ENCODE assay signal across 1 cellular context in the genomic region with DNA sequence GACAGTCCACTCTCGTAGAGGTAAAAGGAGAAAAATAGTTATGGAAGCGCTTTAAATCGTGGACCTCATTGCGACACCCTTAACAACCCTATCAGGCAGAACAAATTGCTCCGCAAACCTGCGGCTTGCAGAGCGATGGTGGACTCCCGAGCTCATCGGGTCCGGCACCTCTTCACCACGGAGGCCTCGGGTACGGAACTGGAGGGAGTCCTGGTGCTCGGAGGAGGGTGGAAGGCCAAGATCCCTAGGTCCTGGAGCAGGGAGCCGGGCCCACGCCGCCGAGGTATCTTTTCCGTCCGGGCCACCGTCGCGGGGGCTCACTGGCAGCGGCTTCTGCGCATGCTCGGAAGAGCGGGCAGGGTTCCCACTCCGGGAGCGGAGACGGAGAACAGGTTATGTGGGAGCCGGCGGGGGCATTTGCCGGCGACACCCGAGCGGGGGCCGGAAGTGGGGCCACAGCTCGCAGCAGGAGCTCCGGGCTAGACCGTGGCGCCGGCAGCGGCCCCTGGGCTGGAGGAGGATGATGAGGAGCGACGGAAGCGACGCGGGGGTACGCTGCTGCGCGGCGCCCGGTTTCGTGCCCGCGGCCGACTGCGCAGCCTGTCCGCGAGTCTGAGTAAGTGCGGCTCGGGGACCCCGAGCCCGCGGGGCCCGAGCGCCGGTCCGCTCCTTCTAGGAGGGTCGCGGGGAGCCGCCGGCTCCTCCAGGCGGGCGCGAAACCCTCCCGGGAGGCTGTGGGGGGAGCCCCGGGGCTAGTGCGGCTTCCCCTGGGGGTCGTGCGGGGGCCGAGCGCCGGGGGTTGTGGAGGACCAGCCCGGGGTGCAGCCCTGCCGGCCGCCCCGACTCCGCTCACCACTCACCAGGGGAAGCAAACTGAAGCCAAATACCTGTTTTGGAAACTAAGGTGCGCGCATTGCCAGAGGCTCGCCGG.
A peak's percentile ranks its signal among the peaks of the same experiment; 100 is the strongest.
TF ChIP-seq lines count a peak whose summit lies in the region.

A gene (plus strand): TSS at position 349 of the 931 bp plus-strand sequence. CDS start 10,827 bp downstream, outside the sequence.

TF ChIP-seq in HepG2, 621 proteins besides CTCF, POLR2A, EP300 and RAD21 (continued from another document and continues in another):
- TF ChIP-seq, protein P1, sequence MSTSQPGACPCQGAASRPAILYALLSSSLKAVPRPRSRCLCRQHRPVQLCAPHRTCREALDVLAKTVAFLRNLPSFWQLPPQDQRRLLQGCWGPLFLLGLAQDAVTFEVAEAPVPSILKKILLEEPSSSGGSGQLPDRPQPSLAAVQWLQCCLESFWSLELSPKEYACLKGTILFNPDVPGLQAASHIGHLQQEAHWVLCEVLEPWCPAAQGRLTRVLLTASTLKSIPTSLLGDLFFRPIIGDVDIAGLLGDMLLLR (CRISPR knock-in tag; IDR thresholded peaks at IDR 0.05): no peak
- TF ChIP-seq PAWR (CRISPR knock-in tag; IDR thresholded peaks at IDR 0.05; ENCODE audit: borderline replicate concordance): no peak
- peak; percentile 76; the same call in 1 of the 2 replicates for TF ChIP-seq MYC (CRISPR knock-in tag; IDR thresholded peaks at IDR 0.05; ENCODE audit: borderline replicate concordance)
- no peak for TF ChIP-seq NFE2L1 (CRISPR knock-in tag; IDR thresholded peaks at IDR 0.05; ENCODE audit: borderline replicate concordance)
- TF ChIP-seq BORCS8-MEF2B (CRISPR knock-in tag; IDR thresholded peaks at IDR 0.05): peak; percentile 77; the same call in 1 of the 2 replicates
- peak; percentile 73; the same call in 1 of the 2 replicates for TF ChIP-seq MEIS2 (CRISPR knock-in tag; IDR thresholded peaks at IDR 0.05)
- TF ChIP-seq ZMAT3 (CRISPR knock-in tag; conservative IDR thresholded peaks at IDR 0.05): peak; percentile 65; the same call in 1 of the 2 replicates
- TF ChIP-seq ZNF7 (CRISPR knock-in tag; IDR thresholded peaks at IDR 0.05): no peak
- peak; percentile 58; the same call in 1 of the 2 replicates for TF ChIP-seq NAIF1 (CRISPR knock-in tag; IDR thresholded peaks at IDR 0.05; ENCODE audit: borderline replicate concordance)
- TF ChIP-seq, protein P2, sequence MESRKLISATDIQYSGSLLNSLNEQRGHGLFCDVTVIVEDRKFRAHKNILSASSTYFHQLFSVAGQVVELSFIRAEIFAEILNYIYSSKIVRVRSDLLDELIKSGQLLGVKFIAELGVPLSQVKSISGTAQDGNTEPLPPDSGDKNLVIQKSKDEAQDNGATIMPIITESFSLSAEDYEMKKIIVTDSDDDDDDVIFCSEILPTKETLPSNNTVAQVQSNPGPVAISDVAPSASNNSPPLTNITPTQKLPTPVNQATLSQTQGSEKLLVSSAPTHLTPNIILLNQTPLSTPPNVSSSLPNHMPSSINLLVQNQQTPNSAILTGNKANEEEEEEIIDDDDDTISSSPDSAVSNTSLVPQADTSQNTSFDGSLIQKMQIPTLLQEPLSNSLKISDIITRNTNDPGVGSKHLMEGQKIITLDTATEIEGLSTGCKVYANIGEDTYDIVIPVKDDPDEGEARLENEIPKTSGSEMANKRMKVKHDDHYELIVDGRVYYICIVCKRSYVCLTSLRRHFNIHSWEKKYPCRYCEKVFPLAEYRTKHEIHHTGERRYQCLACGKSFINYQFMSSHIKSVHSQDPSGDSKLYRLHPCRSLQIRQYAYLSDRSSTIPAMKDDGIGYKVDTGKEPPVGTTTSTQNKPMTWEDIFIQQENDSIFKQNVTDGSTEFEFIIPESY (CRISPR knock-in tag; IDR thresholded peaks at IDR 0.05): 0 out of 2 replicates have a peak, but pooled peaks have one; percentile 18
- TF ChIP-seq PHF8 (CRISPR knock-in tag; IDR thresholded peaks at IDR 0.05): peak; percentile 95
- TF ChIP-seq ZNF282 (IDR thresholded peaks at IDR 0.05; ENCODE audit: partially characterized antibody): no peak
- TF ChIP-seq SRSF1 (optimal IDR thresholded peaks at IDR 0.05; ENCODE audit: low read depth, low read length): no peak
- TF ChIP-seq ZNF274 (CRISPR knock-in tag; IDR thresholded peaks at IDR 0.05): no peak
- TF ChIP-seq FOXA1 (IDR thresholded peaks at IDR 0.05): no peak
- TF ChIP-seq FOXA1 (CRISPR knock-in tag; IDR thresholded peaks at IDR 0.05): no peak
- peak; percentile 40; the same call in 1 of the 2 replicates for TF ChIP-seq MIER3 (CRISPR knock-in tag; IDR thresholded peaks at IDR 0.05; ENCODE audit: borderline replicate concordance)
- peak; percentile 92 for TF ChIP-seq HES4 (CRISPR knock-in tag; IDR thresholded peaks at IDR 0.05; ENCODE audit: borderline replicate concordance)
- TF ChIP-seq NRL (CRISPR knock-in tag; IDR thresholded peaks at IDR 0.05; ENCODE audit: borderline replicate concordance): peak; percentile 49; the same call in 1 of the 2 replicates
- no peak for TF ChIP-seq MTF1 (CRISPR knock-in tag; IDR thresholded peaks at IDR 0.05)
- no peak for TF ChIP-seq SMARCE1 (IDR thresholded peaks at IDR 0.05; ENCODE audit: borderline replicate concordance)
- TF ChIP-seq, protein P3, sequence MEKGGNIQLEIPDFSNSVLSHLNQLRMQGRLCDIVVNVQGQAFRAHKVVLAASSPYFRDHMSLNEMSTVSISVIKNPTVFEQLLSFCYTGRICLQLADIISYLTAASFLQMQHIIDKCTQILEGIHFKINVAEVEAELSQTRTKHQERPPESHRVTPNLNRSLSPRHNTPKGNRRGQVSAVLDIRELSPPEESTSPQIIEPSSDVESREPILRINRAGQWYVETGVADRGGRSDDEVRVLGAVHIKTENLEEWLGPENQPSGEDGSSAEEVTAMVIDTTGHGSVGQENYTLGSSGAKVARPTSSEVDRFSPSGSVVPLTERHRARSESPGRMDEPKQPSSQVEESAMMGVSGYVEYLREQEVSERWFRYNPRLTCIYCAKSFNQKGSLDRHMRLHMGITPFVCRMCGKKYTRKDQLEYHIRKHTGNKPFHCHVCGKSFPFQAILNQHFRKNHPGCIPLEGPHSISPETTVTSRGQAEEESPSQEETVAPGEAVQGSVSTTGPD (CRISPR knock-in tag; IDR thresholded peaks at IDR 0.05): no peak
- TF ChIP-seq ZNF720 (CRISPR knock-in tag; IDR thresholded peaks at IDR 0.05): no peak
- TF ChIP-seq HOXA5 (CRISPR knock-in tag; IDR thresholded peaks at IDR 0.05): peak; percentile 53; the same call in 1 of the 2 replicates
- no peak; the same call in 1 of the 2 replicates for TF ChIP-seq ZNF749 (CRISPR knock-in tag; IDR thresholded peaks at IDR 0.05; ENCODE audit: borderline replicate concordance)
- TF ChIP-seq, protein P4, sequence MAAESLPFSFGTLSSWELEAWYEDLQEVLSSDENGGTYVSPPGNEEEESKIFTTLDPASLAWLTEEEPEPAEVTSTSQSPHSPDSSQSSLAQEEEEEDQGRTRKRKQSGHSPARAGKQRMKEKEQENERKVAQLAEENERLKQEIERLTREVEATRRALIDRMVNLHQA (CRISPR knock-in tag; IDR thresholded peaks at IDR 0.05): no peak
- no peak for TF ChIP-seq NR2F6 (IDR thresholded peaks at IDR 0.05)
- TF ChIP-seq NR2F6 (CRISPR knock-in tag; IDR thresholded peaks at IDR 0.05): no peak
- no peak for TF ChIP-seq PTBP1 (IDR thresholded peaks at IDR 0.05; ENCODE audit: low read depth, low read length, poor library complexity, severe bottlenecking)
- TF ChIP-seq ZBTB20 (CRISPR knock-in tag; IDR thresholded peaks at IDR 0.05; ENCODE audit: borderline replicate concordance, low read depth): peak; percentile 69; the same call in 1 of the 2 replicates
- no peak for TF ChIP-seq PAX8 (CRISPR knock-in tag; IDR thresholded peaks at IDR 0.05; ENCODE audit: borderline replicate concordance)
- TF ChIP-seq, protein P5, sequence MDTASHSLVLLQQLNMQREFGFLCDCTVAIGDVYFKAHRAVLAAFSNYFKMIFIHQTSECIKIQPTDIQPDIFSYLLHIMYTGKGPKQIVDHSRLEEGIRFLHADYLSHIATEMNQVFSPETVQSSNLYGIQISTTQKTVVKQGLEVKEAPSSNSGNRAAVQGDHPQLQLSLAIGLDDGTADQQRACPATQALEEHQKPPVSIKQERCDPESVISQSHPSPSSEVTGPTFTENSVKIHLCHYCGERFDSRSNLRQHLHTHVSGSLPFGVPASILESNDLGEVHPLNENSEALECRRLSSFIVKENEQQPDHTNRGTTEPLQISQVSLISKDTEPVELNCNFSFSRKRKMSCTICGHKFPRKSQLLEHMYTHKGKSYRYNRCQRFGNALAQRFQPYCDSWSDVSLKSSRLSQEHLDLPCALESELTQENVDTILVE (CRISPR knock-in tag; IDR thresholded peaks at IDR 0.05): peak; percentile 66
- TF ChIP-seq ADNP (CRISPR knock-in tag; IDR thresholded peaks at IDR 0.05): no peak
- 0 out of 2 replicates have a peak, but pooled peaks have one; percentile 34 for TF ChIP-seq HIVEP1 (CRISPR knock-in tag; IDR thresholded peaks at IDR 0.05)
- TF ChIP-seq, protein P6, sequence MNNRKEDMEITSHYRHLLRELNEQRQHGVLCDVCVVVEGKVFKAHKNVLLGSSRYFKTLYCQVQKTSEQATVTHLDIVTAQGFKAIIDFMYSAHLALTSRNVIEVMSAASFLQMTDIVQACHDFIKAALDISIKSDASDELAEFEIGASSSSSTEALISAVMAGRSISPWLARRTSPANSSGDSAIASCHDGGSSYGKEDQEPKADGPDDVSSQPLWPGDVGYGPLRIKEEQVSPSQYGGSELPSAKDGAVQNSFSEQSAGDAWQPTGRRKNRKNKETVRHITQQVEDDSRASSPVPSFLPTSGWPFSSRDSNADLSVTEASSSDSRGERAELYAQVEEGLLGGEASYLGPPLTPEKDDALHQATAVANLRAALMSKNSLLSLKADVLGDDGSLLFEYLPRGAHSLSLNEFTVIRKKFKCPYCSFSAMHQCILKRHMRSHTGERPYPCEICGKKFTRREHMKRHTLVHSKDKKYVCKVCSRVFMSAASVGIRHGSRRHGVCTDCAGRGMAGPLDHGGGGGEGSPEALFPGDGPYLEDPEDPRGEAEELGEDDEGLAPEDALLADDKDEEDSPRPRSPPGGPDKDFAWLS (CRISPR knock-in tag; IDR thresholded peaks at IDR 0.05; ENCODE audit: borderline replicate concordance): no peak
- 0 out of 2 replicates have a peak, but pooled peaks have one; percentile 54 for TF ChIP-seq ELF4 (CRISPR knock-in tag; IDR thresholded peaks at IDR 0.05; ENCODE audit: borderline replicate concordance)
- peak; percentile 17; the same call in 1 of the 2 replicates for TF ChIP-seq KDM1A (CRISPR knock-in tag; IDR thresholded peaks at IDR 0.05)
- TF ChIP-seq, protein P7, sequence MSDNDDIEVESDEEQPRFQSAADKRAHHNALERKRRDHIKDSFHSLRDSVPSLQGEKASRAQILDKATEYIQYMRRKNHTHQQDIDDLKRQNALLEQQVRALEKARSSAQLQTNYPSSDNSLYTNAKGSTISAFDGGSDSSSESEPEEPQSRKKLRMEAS (IDR thresholded peaks at IDR 0.05): peak; percentile 60; the same call in 1 of the 2 replicates
- TF ChIP-seq ZNF768 (CRISPR knock-in tag; IDR thresholded peaks at IDR 0.05): peak; percentile 56
- TF ChIP-seq, protein P8, sequence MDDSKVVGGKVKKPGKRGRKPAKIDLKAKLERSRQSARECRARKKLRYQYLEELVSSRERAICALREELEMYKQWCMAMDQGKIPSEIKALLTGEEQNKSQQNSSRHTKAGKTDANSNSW (CRISPR knock-in tag; IDR thresholded peaks at IDR 0.05; ENCODE audit: borderline replicate concordance): no peak; the same call in 1 of the 2 replicates
- peak; percentile 89 for TF ChIP-seq ZNF501 (CRISPR knock-in tag; IDR thresholded peaks at IDR 0.05)
- peak; percentile 88; the same call in 1 of the 2 replicates for TF ChIP-seq ZNF614 (CRISPR knock-in tag; IDR thresholded peaks at IDR 0.05; ENCODE audit: borderline replicate concordance)
- TF ChIP-seq, protein P9, sequence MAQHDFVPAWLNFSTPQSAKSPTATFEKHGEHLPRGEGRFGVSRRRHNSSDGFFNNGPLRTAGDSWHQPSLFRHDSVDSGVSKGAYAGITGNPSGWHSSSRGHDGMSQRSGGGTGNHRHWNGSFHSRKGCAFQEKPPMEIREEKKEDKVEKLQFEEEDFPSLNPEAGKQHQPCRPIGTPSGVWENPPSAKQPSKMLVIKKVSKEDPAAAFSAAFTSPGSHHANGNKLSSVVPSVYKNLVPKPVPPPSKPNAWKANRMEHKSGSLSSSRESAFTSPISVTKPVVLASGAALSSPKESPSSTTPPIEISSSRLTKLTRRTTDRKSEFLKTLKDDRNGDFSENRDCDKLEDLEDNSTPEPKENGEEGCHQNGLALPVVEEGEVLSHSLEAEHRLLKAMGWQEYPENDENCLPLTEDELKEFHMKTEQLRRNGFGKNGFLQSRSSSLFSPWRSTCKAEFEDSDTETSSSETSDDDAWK (CRISPR knock-in tag; IDR thresholded peaks at IDR 0.05): no peak
- TF ChIP-seq, protein P10, sequence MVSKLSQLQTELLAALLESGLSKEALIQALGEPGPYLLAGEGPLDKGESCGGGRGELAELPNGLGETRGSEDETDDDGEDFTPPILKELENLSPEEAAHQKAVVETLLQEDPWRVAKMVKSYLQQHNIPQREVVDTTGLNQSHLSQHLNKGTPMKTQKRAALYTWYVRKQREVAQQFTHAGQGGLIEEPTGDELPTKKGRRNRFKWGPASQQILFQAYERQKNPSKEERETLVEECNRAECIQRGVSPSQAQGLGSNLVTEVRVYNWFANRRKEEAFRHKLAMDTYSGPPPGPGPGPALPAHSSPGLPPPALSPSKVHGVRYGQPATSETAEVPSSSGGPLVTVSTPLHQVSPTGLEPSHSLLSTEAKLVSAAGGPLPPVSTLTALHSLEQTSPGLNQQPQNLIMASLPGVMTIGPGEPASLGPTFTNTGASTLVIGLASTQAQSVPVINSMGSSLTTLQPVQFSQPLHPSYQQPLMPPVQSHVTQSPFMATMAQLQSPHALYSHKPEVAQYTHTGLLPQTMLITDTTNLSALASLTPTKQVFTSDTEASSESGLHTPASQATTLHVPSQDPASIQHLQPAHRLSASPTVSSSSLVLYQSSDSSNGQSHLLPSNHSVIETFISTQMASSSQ (IDR thresholded peaks at IDR 0.05; ENCODE audit: low read depth): no peak
- TF ChIP-seq, protein P10 (CRISPR knock-in tag; IDR thresholded peaks at IDR 0.05; ENCODE audit: borderline replicate concordance): peak; percentile 57; the same call in 1 of the 2 replicates
- TF ChIP-seq SMYD3 (CRISPR knock-in tag; IDR thresholded peaks at IDR 0.05): no peak
- TF ChIP-seq SP5 (CRISPR knock-in tag; IDR thresholded peaks at IDR 0.05; ENCODE audit: borderline replicate concordance, low read depth): no peak
- peak; percentile 69; the same call in 1 of the 2 replicates for TF ChIP-seq SRY (CRISPR knock-in tag; IDR thresholded peaks at IDR 0.05)
- no peak for TF ChIP-seq KLF15 (CRISPR knock-in tag; IDR thresholded peaks at IDR 0.05; ENCODE audit: borderline replicate concordance)
- TF ChIP-seq, protein P11, sequence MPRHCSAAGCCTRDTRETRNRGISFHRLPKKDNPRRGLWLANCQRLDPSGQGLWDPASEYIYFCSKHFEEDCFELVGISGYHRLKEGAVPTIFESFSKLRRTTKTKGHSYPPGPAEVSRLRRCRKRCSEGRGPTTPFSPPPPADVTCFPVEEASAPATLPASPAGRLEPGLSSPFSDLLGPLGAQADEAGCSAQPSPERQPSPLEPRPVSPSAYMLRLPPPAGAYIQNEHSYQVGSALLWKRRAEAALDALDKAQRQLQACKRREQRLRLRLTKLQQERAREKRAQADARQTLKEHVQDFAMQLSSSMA (CRISPR knock-in tag; IDR thresholded peaks at IDR 0.05): 0 out of 2 replicates have a peak, but pooled peaks have one; percentile 66
